18 cellular contexts compared by ENCODE assay signal in the genomic region with DNA sequence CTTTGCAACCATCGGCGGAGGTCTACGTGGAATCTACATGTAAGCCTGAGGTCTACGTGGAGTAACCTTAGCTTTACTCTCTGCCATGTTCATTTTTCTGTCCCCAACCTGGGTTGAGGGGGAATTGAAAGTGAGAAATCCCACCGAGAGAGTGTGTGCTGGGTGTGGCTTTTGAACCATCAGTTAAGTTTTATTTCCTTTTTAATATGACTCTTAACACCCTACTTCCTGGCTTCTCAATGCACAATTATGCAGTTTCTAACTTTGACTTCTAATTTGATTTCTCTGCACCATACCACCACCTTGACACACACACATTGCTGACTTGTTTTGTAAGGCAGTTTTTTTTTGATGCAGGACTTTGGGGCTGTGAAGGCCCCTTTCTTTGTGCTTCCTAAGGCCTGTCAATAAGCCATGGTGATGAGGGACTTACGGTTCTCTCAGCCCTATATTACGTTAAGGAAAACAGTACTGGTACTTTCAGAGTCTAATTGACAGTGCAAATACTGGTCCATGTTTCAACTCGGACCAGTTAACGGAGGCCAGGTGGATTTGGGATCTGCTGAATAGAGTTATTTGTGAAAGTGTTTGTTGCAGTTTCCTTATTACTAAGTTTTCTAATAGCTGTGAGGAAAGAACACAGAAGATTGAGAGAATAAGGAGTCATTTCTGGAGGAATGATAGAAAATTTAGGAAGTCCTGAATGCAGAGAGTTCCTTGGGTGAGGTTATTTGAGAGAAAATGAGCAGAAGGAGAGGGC.
DNase-seq lines count a peak whose midpoint lies in the region; ATAC-seq and TF ChIP-seq lines count a peak whose summit lies in the region.
"Had no signal": no experiment of that assay in that cellular context is flagged by ENCODE, and none has a peak within 500 bp of the region (broad histone marks: within the 10 kb centered on the region; RNA-seq: fewer than 3 reads in every experiment).

No MANE protein-coding gene starts in this region.

- POLR2A ChIA-PET in activated CD4-positive, alpha-beta T cell treated with anti-CD3 and anti-CD28 coated beads for 36 hours (lab: Charles Lee) = no interaction called here
- POLR2A ChIA-PET in activated CD8-positive, alpha-beta T cell treated with anti-CD3 and anti-CD28 coated beads, Interleukin-2, amount 10 ng/mL, durations not matched to agents 7 days and 5 days (lab: Charles Lee) = interaction anchor here (0.6 kb wide), 1 partner anchor 22 kb away, joined by 3 read pairs; no protein-coding TSS in a partner anchor

- no peak overlapping the region for H3K4me3 Mint-ChIP-seq in activated CD4-positive, alpha-beta T cell treated with anti-CD3 and anti-CD28 coated beads for 36 hours
- peak overlapping the region; percentile 62 for H3K4me3 Mint-ChIP-seq in activated CD8-positive, alpha-beta T cell treated with anti-CD3 and anti-CD28 coated beads, Interleukin-2, amount 10 ng/mL, durations not matched to agents 7 days and 5 days
- peak overlapping the region; percentile 59 for H3K4me3 Mint-ChIP-seq in natural killer cell

- H3K36me3 Mint-ChIP-seq in activated CD4-positive, alpha-beta T cell treated with anti-CD3 and anti-CD28 coated beads for 36 hours (ENCODE audit: low read depth) = peaks cover 52% of the 10 kb centered on the region
- peaks cover 52% of the 10 kb centered on the region for H3K36me3 Mint-ChIP-seq in activated CD8-positive, alpha-beta T cell treated with anti-CD3 and anti-CD28 coated beads, Interleukin-2, amount 10 ng/mL, durations not matched to agents 7 days and 5 days (ENCODE audit: low read depth)
- no peaks in the 10 kb centered on the region for H3K36me3 Mint-ChIP-seq in natural killer cell

- peak overlapping the region; percentile 22; the same call in 1 of the 2 replicates for H3K4me3 ChIP-seq in GM08714 (ENCODE audit: low read length)
- H3K4me3 ChIP-seq: ascending aorta, colonic mucosa, hepatocyte, K562, SJCRH30 had no signal

- ATAC-seq in activated CD4-positive, alpha-beta T cell treated with anti-CD3 and anti-CD28 coated beads for 36 hours = peak; percentile 60
- ATAC-seq in activated CD8-positive, alpha-beta T cell treated with anti-CD3 and anti-CD28 coated beads, Interleukin-2, amount 10 ng/mL, durations not matched to agents 7 days and 5 days = peak; percentile 68
- ATAC-seq in natural killer cell (peak in 2 of 3 donors; percentile 29 to 34), HG03432 (IDR thresholded peaks at IDR 0.05; ENCODE audit: unreplicated experiment) (no peak)
- ATAC-seq: K562 had no signal

- intact Hi-C loops in activated CD4-positive, alpha-beta T cell treated with anti-CD3 and anti-CD28 coated beads for 36 hours (cut with DNase I, micrococcal nuclease) = no loop called here
- intact Hi-C loops in natural killer cell (cut with micrococcal nuclease) = no loop called here

- no peak for TF ChIP-seq CTCF in natural killer cell (IDR thresholded peaks at IDR 0.05)

- peaks cover 66% of the 10 kb centered on the region for H3K4me1 Mint-ChIP-seq in activated CD4-positive, alpha-beta T cell treated with anti-CD3 and anti-CD28 coated beads for 36 hours
- H3K4me1 Mint-ChIP-seq in activated CD8-positive, alpha-beta T cell treated with anti-CD3 and anti-CD28 coated beads, Interleukin-2, amount 10 ng/mL, durations not matched to agents 7 days and 5 days (ENCODE audit: low read depth) = peaks cover 51% of the 10 kb centered on the region
- H3K4me1 Mint-ChIP-seq in natural killer cell = peaks cover 75 to 85% of the 10 kb centered on the region in 2 donors

- no peak for DNase-seq in activated CD4-positive, alpha-beta T cell treated with anti-CD3 and anti-CD28 coated beads for 36 hours
- DNase-seq in activated CD4-positive, alpha-beta T cell treated with anti-CD3 and anti-CD28 coated beads, Interleukin-2, amount 50 U/mL, for 4 hours = no peak
- DNase-seq in activated CD8-positive, alpha-beta T cell treated with anti-CD3 and anti-CD28 coated beads, Interleukin-2, amount 10 ng/mL, durations not matched to agents 7 days and 5 days = no peak
- DNase-seq in natural killer cell = no peak
- no peak for DNase-seq in NCI-H1417 (lab: John Stamatoyannopoulos, UW)
- DNase-seq in SKM-1 (lab: John Stamatoyannopoulos, UW; ENCODE audit: unreplicated experiment) = no peak
- DNase-seq: colonic mucosa; erythroblast; NCI-H1105; NK-92 treated with Interleukin-12 subunit alpha and Interleukin-12 subunit beta, amount 100 ng/mL, for 24 hours; SJCRH30; stimulated activated CD4-positive, alpha-beta T cell treated with anti-CD3 and anti-CD28 coated beads, Interleukin-12 subunit alpha, Interleukin-12 subunit beta, amount 100 ng/mL, for 4 hours had no signal

- H3K27me3 Mint-ChIP-seq in activated CD4-positive, alpha-beta T cell treated with anti-CD3 and anti-CD28 coated beads for 36 hours = no peaks in the 10 kb centered on the region
- no peaks in the 10 kb centered on the region for H3K27me3 Mint-ChIP-seq in activated CD8-positive, alpha-beta T cell treated with anti-CD3 and anti-CD28 coated beads, Interleukin-2, amount 10 ng/mL, durations not matched to agents 7 days and 5 days (ENCODE audit: low read depth)
- H3K27me3 Mint-ChIP-seq in natural killer cell (ENCODE audit: low read depth in 2 of 2) = no peaks in the 10 kb centered on the region
- H3K27me3 Mint-ChIP-seq: progenitor cell of endocrine pancreas had no signal

- H3K27ac Mint-ChIP-seq in activated CD4-positive, alpha-beta T cell treated with anti-CD3 and anti-CD28 coated beads for 36 hours = peak overlapping the region; percentile 48
- H3K27ac Mint-ChIP-seq in activated CD8-positive, alpha-beta T cell treated with anti-CD3 and anti-CD28 coated beads, Interleukin-2, amount 10 ng/mL, durations not matched to agents 7 days and 5 days = peak overlapping the region; percentile 93
- peak overlapping the region; percentile 85 to 86 for H3K27ac Mint-ChIP-seq in natural killer cell

- no peaks in the 10 kb centered on the region for H3K9me3 Mint-ChIP-seq in activated CD4-positive, alpha-beta T cell treated with anti-CD3 and anti-CD28 coated beads for 36 hours (ENCODE audit: low read depth)
- H3K9me3 Mint-ChIP-seq in activated CD8-positive, alpha-beta T cell treated with anti-CD3 and anti-CD28 coated beads, Interleukin-2, amount 10 ng/mL, durations not matched to agents 7 days and 5 days (ENCODE audit: insufficient read depth) = no peaks in the 10 kb centered on the region
- no peaks in the 10 kb centered on the region for H3K9me3 Mint-ChIP-seq in natural killer cell

- CTCF ChIA-PET in activated CD4-positive, alpha-beta T cell treated with anti-CD3 and anti-CD28 coated beads for 36 hours (lab: Charles Lee) = interaction anchor here (0.5 to 0.7 kb wide), 2 partner anchors 10 to 1162 kb away, joined by 3 read pairs; no protein-coding TSS in a partner anchor
- CTCF ChIA-PET in activated CD8-positive, alpha-beta T cell treated with anti-CD3 and anti-CD28 coated beads, Interleukin-2, amount 10 ng/mL, durations not matched to agents 7 days and 5 days (lab: Charles Lee) = interaction anchor here (0.9 kb wide), 1 partner anchor 11 kb away, joined by 3 read pairs; no protein-coding TSS in a partner anchor
